Comparison of ENCODE assay signal across 9 cellular contexts in the genomic region with DNA sequence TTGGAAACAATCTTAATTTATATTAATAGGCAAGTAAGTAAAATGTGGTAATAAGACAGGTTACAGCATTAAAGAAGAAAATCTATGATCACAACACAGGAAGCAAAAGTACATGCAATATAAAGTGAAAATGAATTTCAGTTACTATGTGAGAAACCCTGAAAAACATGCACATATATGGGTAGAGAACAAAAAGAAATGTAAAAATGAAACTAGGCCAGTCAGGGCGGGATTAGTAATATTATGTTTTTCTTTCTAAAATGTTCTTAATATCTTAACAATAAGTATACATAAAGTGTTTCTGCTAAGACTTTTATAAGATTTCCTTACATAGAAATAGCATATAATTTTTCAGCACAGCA. TPM values are rescaled to one million over a fixed set of nuclear protein-coding genes. Genes with fewer than 3 reads are reported as not detected.
DNase-seq lines count a peak whose midpoint lies in the region; ATAC-seq and TF ChIP-seq lines count a peak whose summit lies in the region.
"Had no signal": no experiment of that assay in that cellular context is flagged by ENCODE, and none has a peak within 500 bp of the region (broad histone marks: within the 10 kb centered on the region; RNA-seq: fewer than 3 reads in every experiment).

No MANE protein-coding gene starts in this region.

- no peaks in the 10 kb centered on the region for H3K27me3 ChIP-seq in CD8-positive, alpha-beta memory T cell (ENCODE audit: insufficient read depth, low read length, poor library complexity, severe bottlenecking)
- no peaks in the 10 kb centered on the region for H3K27me3 ChIP-seq in esophagus squamous epithelium

- H3K27me3 Mint-ChIP-seq in CD8-positive, alpha-beta memory T cell: peaks cover 0 to 3% of the 10 kb centered on the region in 2 donors

- H3K27ac ChIP-seq in CD8-positive, alpha-beta memory T cell (ENCODE audit: low read depth, low read length): no peak overlapping the region
- peak overlapping the region; percentile 30 to 76 (median 54) for H3K27ac ChIP-seq in esophagus squamous epithelium

- H3K9me3 ChIP-seq in CD8-positive, alpha-beta memory T cell (ENCODE audit: low read length): no peaks in the 10 kb centered on the region
- H3K9me3 ChIP-seq in esophagus squamous epithelium: peaks cover 0 to 7% (median 0%) of the 10 kb centered on the region in 3 donors

- CTCF ChIA-PET in CD8-positive, alpha-beta memory T cell (lab: Charles Lee): interaction anchor here (2.6 kb wide), 1 partner anchor 15 kb away, joined by 11 read pairs; a partner anchor contains a TSS

- H3K36me3 Mint-ChIP-seq in CD8-positive, alpha-beta memory T cell: peaks cover 4 to 16% (median 14%) of the 10 kb centered on the region in 3 donors

- POLR2A ChIA-PET in CD8-positive, alpha-beta memory T cell (lab: Charles Lee): no interaction called here

- 73 to 74% methylated on average over 1 of the region's 1 CpG for WGBS in esophagus squamous epithelium, 2 donors

- peak overlapping the region in 6 of 7 donors; percentile 3 to 72 (median 60) for H3K4me3 Mint-ChIP-seq in CD8-positive, alpha-beta memory T cell

- DNase-seq in CD8-positive, alpha-beta memory T cell: no peak
- no peak for DNase-seq in esophagus squamous epithelium (lab: John Stamatoyannopoulos, UW)
- no peak for DNase-seq in COR-L47 (lab: John Stamatoyannopoulos, UW)
- DNase-seq in LoVo (ENCODE audit: low spot score): no peak
- DNase-seq in germinal center (ENCODE audit: low spot score): no peak
- no peak for DNase-seq in NCI-H1105 treated with DMSO at 0.1 percent for 48 hours (lab: John Stamatoyannopoulos, UW)
- DNase-seq: NCI-H526 had no signal

- H3K27ac Mint-ChIP-seq in CD8-positive, alpha-beta memory T cell: peak overlapping the region; percentile 0 to 85 (median 57)

- H3K4me1 Mint-ChIP-seq in CD8-positive, alpha-beta memory T cell: peaks cover 45 to 66% (median 63%) of the 10 kb centered on the region in 3 donors

- peaks cover 33% of the 10 kb centered on the region for H3K4me1 ChIP-seq in CD8-positive, alpha-beta memory T cell (ENCODE audit: insufficient read depth, low read length)
- peaks cover 0 to 62% (median 34%) of the 10 kb centered on the region in 3 donors for H3K4me1 ChIP-seq in esophagus squamous epithelium

- H3K9me3 Mint-ChIP-seq in CD8-positive, alpha-beta memory T cell: peaks cover 0 to 11% (median 5%) of the 10 kb centered on the region in 5 donors

- intact Hi-C loops in esophagus squamous epithelium (cut with DNase I): no loop called here

- no peak for TF ChIP-seq CTCF in esophagus squamous epithelium (IDR thresholded peaks at IDR 0.05)

- no peaks in the 10 kb centered on the region for H3K36me3 ChIP-seq in CD8-positive, alpha-beta memory T cell (ENCODE audit: insufficient read depth, low read length)
- H3K36me3 ChIP-seq in esophagus squamous epithelium: no peaks in the 10 kb centered on the region

- ATAC-seq in GM19452 (IDR thresholded peaks at IDR 0.05; ENCODE audit: unreplicated experiment): peak; percentile 61
- peak; percentile 81 for ATAC-seq in HG03280 (IDR thresholded peaks at IDR 0.05; ENCODE audit: unreplicated experiment)

- H3K4me3 ChIP-seq in CD8-positive, alpha-beta memory T cell (ENCODE audit: low read length): no peak overlapping the region
- no peak overlapping the region for H3K4me3 ChIP-seq in esophagus squamous epithelium

- TF ChIP-seq POLR2A in esophagus squamous epithelium (IDR thresholded peaks at IDR 0.05): no peak

RNA-seq across cellular contexts. Expression of a gene that starts 15.6 kb away (rescaled TPM):
- total RNA-seq in CD8-positive, alpha-beta memory T cell: 10 to 100 TPM; 23.7 to 25.4 TPM
- polyA plus RNA-seq in CD8-positive, alpha-beta memory T cell: 8.0 TPM
- 1 to 10 TPM; 1.4 to 7.4 (median 4.9) TPM for total RNA-seq in esophagus squamous epithelium
